23 cellular contexts compared by ENCODE assay signal in genomic region chr6:35960192-35960591, GRCh38. TPM values are rescaled to one million over a fixed set of nuclear protein-coding genes. Genes with fewer than 3 reads are reported as not detected.
A peak's percentile ranks its signal among the peaks of the same experiment; 100 is the strongest.
DNase-seq lines count a peak whose midpoint lies in the region; ATAC-seq, FAIRE-seq and TF ChIP-seq lines count a peak whose summit lies in the region.
"Had no signal": no experiment of that assay in that cellular context is flagged by ENCODE, and none has a peak within 500 bp of the region (broad histone marks: within the 10 kb centered on the region; RNA-seq: fewer than 3 reads in every experiment).

No MANE protein-coding gene starts in this region.

- H3K36me3 Mint-ChIP-seq in naive thymus-derived CD8-positive, alpha-beta T cell, result no peaks in the 10 kb centered on the region

- peaks cover 5 to 17% (median 16%) of the 10 kb centered on the region in 5 donors for H3K27me3 Mint-ChIP-seq in naive thymus-derived CD8-positive, alpha-beta T cell

- H3K4me3 ChIP-seq in RWPE2 (ENCODE audit: severe bottlenecking), result no peak overlapping the region
- H3K4me3 ChIP-seq in bronchial epithelial cell (ENCODE audit: low read depth, low read length), result no peak overlapping the region
- H3K4me3 ChIP-seq: SJSA1 had no signal

- H3K27me3 ChIP-seq in RWPE2 (ENCODE audit: insufficient read depth, poor library complexity, severe bottlenecking) (no peaks in the 10 kb centered on the region), bronchial epithelial cell (ENCODE audit: control insufficient read depth, insufficient read depth, low read length) (peaks cover 2% of the 10 kb centered on the region)
- H3K27me3 ChIP-seq: BE2C had no signal

- no peaks in the 10 kb centered on the region for H3K4me1 ChIP-seq in RWPE2 (ENCODE audit: insufficient read depth, poor library complexity, severe bottlenecking)
- H3K4me1 ChIP-seq: BE2C, SJSA1 had no signal

- no peaks in the 10 kb centered on the region for H3K4me1 Mint-ChIP-seq in naive thymus-derived CD8-positive, alpha-beta T cell

- FAIRE-seq in bronchial epithelial cell (lab: Jason Lieb, UNC), result no peak
- FAIRE-seq: HepG2 had no signal

- TF ChIP-seq CTCF in RWPE2 (IDR thresholded peaks at IDR 0.05; ENCODE audit: poor library complexity, severe bottlenecking) (no peak), bronchial epithelial cell (IDR thresholded peaks at IDR 0.05; ENCODE audit: insufficient read depth, low read length, severe bottlenecking) (no peak)

- no peaks in the 10 kb centered on the region for H3K9me3 Mint-ChIP-seq in naive thymus-derived CD8-positive, alpha-beta T cell
- H3K9me3 Mint-ChIP-seq: CD4-positive, alpha-beta T cell had no signal

- 0 out of 3 replicates have a peak, but pooled peaks have one; percentile 35 for ATAC-seq in RWPE2 (ENCODE audit: low read depth)
- ATAC-seq in naive thymus-derived CD8-positive, alpha-beta T cell, result no peak
- ATAC-seq: HepG2, PC-3 had no signal

- H3K27ac ChIP-seq in RWPE2 (ENCODE audit: poor library complexity, severe bottlenecking), result no peak overlapping the region
- H3K27ac ChIP-seq: RWPE1, SJSA1 had no signal

- no peak overlapping the region for H3K4me3 Mint-ChIP-seq in naive thymus-derived CD8-positive, alpha-beta T cell
- H3K4me3 Mint-ChIP-seq: CD4-positive, alpha-beta T cell had no signal

- H3K36me3 ChIP-seq in RWPE2 (ENCODE audit: low read depth), result no peaks in the 10 kb centered on the region
- no peaks in the 10 kb centered on the region for H3K36me3 ChIP-seq in bronchial epithelial cell (ENCODE audit: control insufficient read depth, insufficient read depth, low read length)
- H3K36me3 ChIP-seq: BE2C, SJSA1 had no signal

- peak; percentile 9 for DNase-seq in EH (ENCODE audit: low read depth)
- DNase-seq in RWPE2 (ENCODE audit: low spot score), result no peak
- DNase-seq in bronchial epithelial cell (ENCODE audit: low read depth), result peak; percentile 50
- peak; percentile 80 for DNase-seq in iris pigment epithelial cell (ENCODE audit: low read depth)
- no peak for DNase-seq in SHP77 (lab: John Stamatoyannopoulos, UW)
- DNase-seq in putamen (ENCODE audit: low spot score), result no peak
- no peak for DNase-seq in T-helper 2 cell
- no peak for DNase-seq in naive thymus-derived CD8-positive, alpha-beta T cell
- DNase-seq: 8988T; BE2C; Calu3; CD4-positive, alpha-beta T cell; GOT3; MM.1S; NCI-H1417; NCI-H2029; NCI-H2171 treated with DMSO at 0.1 percent for 48 hours; NCI-H510A; NCI-H82; PC-3 had no signal

- peak overlapping the region in 1 of 10 donors; percentile 78 for H3K27ac Mint-ChIP-seq in naive thymus-derived CD8-positive, alpha-beta T cell
- H3K27ac Mint-ChIP-seq: CD4-positive, alpha-beta T cell had no signal

- POLR2A ChIA-PET in naive thymus-derived CD8-positive, alpha-beta T cell (lab: Charles Lee), result no interaction called here

- H3K9me3 ChIP-seq in RWPE2 (ENCODE audit: severe bottlenecking), result no peaks in the 10 kb centered on the region
- H3K9me3 ChIP-seq: BE2C, SJSA1 had no signal

RNA-seq across cellular contexts. Expression of gene SRPK1, which starts 39.3 kb away (rescaled TPM):
- 56.3 and 90.6 TPM in 2 replicates for total RNA-seq in bronchial epithelial cell
- total RNA-seq in naive thymus-derived CD8-positive, alpha-beta T cell, result 10 to 100 TPM; 48.0 to 53.4 TPM
- polyA plus RNA-seq in naive thymus-derived CD8-positive, alpha-beta T cell, result 10 to 100 TPM; 28.2 to 40.8 (median 40.3) TPM

Comparison
In these comparisons a context has a peak if more than half of its experiments do, and no peak if none do; other contexts are left out.
1. DNase-seq: peak in EH (single experiment), bronchial epithelial cell (single experiment) and iris pigment epithelial cell (single experiment); none in RWPE2 (single experiment), SHP77 (0 of 2), putamen (single experiment), T-helper 2 cell (0 of 5) and naive thymus-derived CD8-positive, alpha-beta T cell (0 of 10).